Comparison of ENCODE assay signal across 8 cellular contexts in the genomic region with DNA sequence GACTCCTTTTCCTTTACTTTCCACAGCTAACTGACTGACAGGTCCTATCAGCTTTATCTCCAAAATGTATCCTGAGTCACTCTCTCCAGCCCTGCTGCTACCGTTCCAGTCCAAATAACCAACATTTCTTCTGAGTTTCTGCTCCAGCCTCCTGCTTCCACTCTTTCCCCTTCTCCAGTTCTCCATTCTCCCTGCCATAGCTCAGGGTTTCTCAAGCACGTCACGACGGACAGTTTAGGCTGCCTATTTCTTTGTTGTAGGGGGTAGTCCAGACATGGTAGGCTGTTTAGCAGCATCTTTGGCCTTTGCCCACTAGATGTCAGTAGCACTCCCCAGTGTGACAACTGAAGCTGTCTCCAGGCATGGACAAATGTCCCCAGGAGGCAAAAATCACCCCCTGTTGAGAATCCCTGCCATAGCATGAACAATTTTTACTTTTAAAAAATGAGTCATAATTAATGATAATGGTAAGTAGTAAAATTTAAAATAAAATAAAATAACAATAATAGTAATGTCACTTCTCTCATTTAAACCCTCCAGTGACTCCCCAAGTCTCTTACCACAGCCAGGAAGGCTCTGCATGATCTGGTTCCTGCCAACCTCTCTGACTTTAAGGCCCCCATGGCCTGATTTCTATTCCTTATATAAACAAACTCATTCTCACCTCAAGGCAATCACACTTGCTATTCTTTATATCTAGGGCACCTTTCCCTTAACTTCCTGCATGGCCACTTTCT.
DNase-seq lines count a peak whose midpoint lies in the region; ATAC-seq lines count a peak whose summit lies in the region.

No MANE protein-coding gene starts in this region.

- peaks cover 2% of the 10 kb centered on the region for H3K4me1 Mint-ChIP-seq in activated CD4-positive, alpha-beta memory T cell treated with anti-CD3 and anti-CD28 coated beads for 36 hours (ENCODE audit: low read depth)
- H3K4me1 Mint-ChIP-seq in effector memory CD8-positive, alpha-beta T cell (ENCODE audit: low read depth in 2 of 2) = peaks cover 0 to 2% of the 10 kb centered on the region in 2 donors
- peaks cover 7% of the 10 kb centered on the region for H3K4me1 Mint-ChIP-seq in stimulated activated memory B cell treated with anti-CD40 and anti-IgM and Interleukin-4, amounts not matched to agents 10 μg/mL and 1 μg/mL and 100 μg/mL, for 72 hours

- H3K4me3 Mint-ChIP-seq in activated CD4-positive, alpha-beta memory T cell treated with anti-CD3 and anti-CD28 coated beads for 36 hours = no peak overlapping the region
- no peak overlapping the region for H3K4me3 Mint-ChIP-seq in effector memory CD8-positive, alpha-beta T cell
- H3K4me3 Mint-ChIP-seq in stimulated activated memory B cell treated with anti-CD40 and anti-IgM and Interleukin-4, amounts not matched to agents 10 μg/mL and 1 μg/mL and 100 μg/mL, for 72 hours = peak overlapping the region; percentile 8

- no peak overlapping the region for H3K27ac Mint-ChIP-seq in activated CD4-positive, alpha-beta memory T cell treated with anti-CD3 and anti-CD28 coated beads for 36 hours
- no peak overlapping the region for H3K27ac Mint-ChIP-seq in effector memory CD8-positive, alpha-beta T cell
- no peak overlapping the region for H3K27ac Mint-ChIP-seq in stimulated activated memory B cell treated with anti-CD40 and anti-IgM and Interleukin-4, amounts not matched to agents 10 μg/mL and 1 μg/mL and 100 μg/mL, for 72 hours

- peaks cover 3% of the 10 kb centered on the region for H3K27me3 Mint-ChIP-seq in activated CD4-positive, alpha-beta memory T cell treated with anti-CD3 and anti-CD28 coated beads for 36 hours
- peaks cover 10% of the 10 kb centered on the region in 2 donors for H3K27me3 Mint-ChIP-seq in effector memory CD8-positive, alpha-beta T cell
- no peaks in the 10 kb centered on the region for H3K27me3 Mint-ChIP-seq in stimulated activated memory B cell treated with anti-CD40 and anti-IgM and Interleukin-4, amounts not matched to agents 10 μg/mL and 1 μg/mL and 100 μg/mL, for 72 hours

- POLR2A ChIA-PET in activated CD4-positive, alpha-beta memory T cell treated with anti-CD3 and anti-CD28 coated beads for 36 hours (lab: Charles Lee) = no interaction called here

- intact Hi-C loops in activated CD4-positive, alpha-beta memory T cell treated with anti-CD3 and anti-CD28 coated beads for 36 hours (cut with micrococcal nuclease) = loop anchor here (1.0 to 2.0 kb wide), 3 partner anchors 106 to 837 kb away; no protein-coding TSS in a partner anchor

- H3K9me3 Mint-ChIP-seq in activated CD4-positive, alpha-beta memory T cell treated with anti-CD3 and anti-CD28 coated beads for 36 hours = peaks cover 5% of the 10 kb centered on the region
- no peaks in the 10 kb centered on the region for H3K9me3 Mint-ChIP-seq in effector memory CD8-positive, alpha-beta T cell
- H3K9me3 Mint-ChIP-seq in stimulated activated memory B cell treated with anti-CD40 and anti-IgM and Interleukin-4, amounts not matched to agents 10 μg/mL and 1 μg/mL and 100 μg/mL, for 72 hours = peaks cover 8% of the 10 kb centered on the region

- CTCF ChIA-PET in activated CD4-positive, alpha-beta memory T cell treated with anti-CD3 and anti-CD28 coated beads for 36 hours (lab: Charles Lee) = interaction anchor here (0.6 to 2.2 kb wide), 12 partner anchors 8 to 836 kb away, joined by 3 to 9 read pairs (median 3); no protein-coding TSS in a partner anchor

- H3K36me3 Mint-ChIP-seq in activated CD4-positive, alpha-beta memory T cell treated with anti-CD3 and anti-CD28 coated beads for 36 hours = no peaks in the 10 kb centered on the region
- H3K36me3 Mint-ChIP-seq in effector memory CD8-positive, alpha-beta T cell (ENCODE audit: insufficient read depth) = no peaks in the 10 kb centered on the region
- H3K36me3 Mint-ChIP-seq in stimulated activated memory B cell treated with anti-CD40 and anti-IgM and Interleukin-4, amounts not matched to agents 10 μg/mL and 1 μg/mL and 100 μg/mL, for 72 hours = no peaks in the 10 kb centered on the region

- DNase-seq in D341Med (ENCODE audit: low spot score) = peak; percentile 74
- peak; percentile 46 for DNase-seq in NCI-H82 treated with DMSO at 0.1 percent for 48 hours (lab: John Stamatoyannopoulos, UW; ENCODE audit: unreplicated experiment)
- DNase-seq in activated CD4-positive, alpha-beta memory T cell treated with anti-CD3 and anti-CD28 coated beads for 36 hours = peak; percentile 67
- peak; percentile 31 to 37 (median 34) for DNase-seq in effector memory CD8-positive, alpha-beta T cell
- DNase-seq in middle frontal gyrus (ENCODE audit: extremely low spot score, low spot score) = peak; percentile 54

- peak; percentile 99 for ATAC-seq in GM19463 (IDR thresholded peaks at IDR 0.05; ENCODE audit: unreplicated experiment)
- ATAC-seq in HG03520 (IDR thresholded peaks at IDR 0.05; ENCODE audit: unreplicated experiment) = peak; percentile 98
- peak; percentile 85 for ATAC-seq in effector memory CD8-positive, alpha-beta T cell (replicated peaks)
- ATAC-seq in stimulated activated memory B cell treated with anti-CD40 and anti-IgM and Interleukin-4, amounts not matched to agents 10 μg/mL and 1 μg/mL and 100 μg/mL, for 72 hours = peak; percentile 87

Comparison
In these comparisons a context has a peak if more than half of its experiments do, and no peak if none do; other contexts are left out.
1. Peak in every context shown above with its lines: DNase-seq and ATAC-seq.